14 cellular contexts compared by ENCODE assay signal in the genomic region with DNA sequence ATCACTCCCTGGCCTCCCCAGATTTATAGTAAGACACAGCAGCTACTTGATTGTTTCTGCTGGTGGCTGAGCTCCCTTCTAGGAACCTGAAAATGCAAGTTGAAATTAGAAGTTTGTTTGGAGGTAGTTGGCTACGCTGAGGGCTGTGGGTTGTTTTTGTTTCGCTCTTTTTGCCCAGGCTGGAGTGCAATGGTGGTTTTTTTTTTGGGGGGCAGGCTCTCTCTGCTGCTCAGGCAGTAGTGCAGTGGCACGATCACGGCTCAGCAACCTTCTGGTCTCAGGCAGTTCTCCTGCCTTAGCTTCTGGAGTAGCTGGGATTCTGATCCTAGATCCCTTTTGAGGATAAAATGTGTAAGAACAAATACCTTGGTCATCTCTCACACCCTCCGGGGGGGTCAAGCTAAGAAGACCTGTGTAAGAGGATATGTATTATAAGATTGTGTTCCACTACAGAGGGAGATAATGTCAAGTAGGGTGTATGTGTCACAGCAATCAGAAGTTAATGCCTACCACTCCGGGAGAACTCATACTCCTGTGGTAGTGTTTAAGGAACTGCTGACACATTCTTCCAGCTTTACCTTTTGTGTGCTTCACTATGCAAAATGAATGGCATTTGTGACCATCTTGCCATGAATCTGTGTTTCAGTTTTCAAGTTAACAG. TPM values are rescaled to one million over a fixed set of nuclear protein-coding genes. Genes with fewer than 3 reads are reported as not detected.
DNase-seq lines count a peak whose midpoint lies in the region; ATAC-seq and TF ChIP-seq lines count a peak whose summit lies in the region.
"Had no signal": no experiment of that assay in that cellular context is flagged by ENCODE, and none has a peak within 500 bp of the region (broad histone marks: within the 10 kb centered on the region; RNA-seq: fewer than 3 reads in every experiment).

No MANE protein-coding gene starts in this region.

- H3K4me1 Mint-ChIP-seq in CD14-positive monocyte: peaks cover 34% of the 10 kb centered on the region
- peaks cover 68 to 86% of the 10 kb centered on the region in 2 donors for H3K4me1 Mint-ChIP-seq in immature natural killer cell

- peaks cover 13% of the 10 kb centered on the region for H3K36me3 ChIP-seq in WERI-Rb-1

- intact Hi-C loops in CD14-positive monocyte (cut with micrococcal nuclease): loop anchor here (10.0 kb wide), 1 partner anchor 276 kb away; a partner anchor contains a TSS

- H3K27ac ChIP-seq in WERI-Rb-1: no peak overlapping the region

- H3K4me3 Mint-ChIP-seq in CD14-positive monocyte: no peak overlapping the region
- H3K4me3 Mint-ChIP-seq in immature natural killer cell: peak overlapping the region; percentile 57 to 85 (median 72)
- H3K4me3 Mint-ChIP-seq: B cell had no signal

- no peaks in the 10 kb centered on the region for H3K27me3 ChIP-seq in WERI-Rb-1 (ENCODE audit: insufficient read depth, low read depth, severe bottlenecking)

- H3K27ac Mint-ChIP-seq in CD14-positive monocyte (peak overlapping the region in 6 of 7 donors; percentile 13 to 83 (median 54)), immature natural killer cell (peak overlapping the region; percentile 84 to 96 (median 88))
- H3K27ac Mint-ChIP-seq: B cell had no signal

- no peak overlapping the region for H3K4me3 ChIP-seq in WERI-Rb-1 (ENCODE audit: low read depth, low read length)

- TF ChIP-seq CTCF in CD14-positive monocyte (IDR thresholded peaks at IDR 0.05) (no peak), WERI-Rb-1 (IDR thresholded peaks at IDR 0.05; ENCODE audit: low read depth, low read length) (no peak)

- peaks cover 0 to 3% (median 1%) of the 10 kb centered on the region in 3 donors for H3K27me3 Mint-ChIP-seq in CD14-positive monocyte (ENCODE audit: low read depth in 3 of 3)
- peaks cover 0 to 5% (median 4%) of the 10 kb centered on the region in 3 donors for H3K27me3 Mint-ChIP-seq in immature natural killer cell (ENCODE audit: low read depth in 3 of 3)
- H3K27me3 Mint-ChIP-seq: B cell had no signal

- no peak for DNase-seq in CD14-positive monocyte (ENCODE audit: low spot score)
- peak; percentile 53 for DNase-seq in WERI-Rb-1
- peak; percentile 23 to 27 (median 27) for DNase-seq in immature natural killer cell
- no peak for DNase-seq in NCI-H1417 (lab: John Stamatoyannopoulos, UW)
- DNase-seq in AG08395 (ENCODE audit: low spot score): no peak
- DNase-seq in cortex of kidney (lab: John Stamatoyannopoulos, UW): no peak
- DNase-seq: activated CD4-positive, alpha-beta T cell treated with anti-CD3 and anti-CD28 coated beads for 1 hour; activated gamma-delta T cell treated with Interleukin-2 at 50 U/mL for 16 hours; NCI-H2227 treated with DMSO at 0.1 percent for 48 hours; stimulated activated CD4-positive, alpha-beta T cell treated with anti-CD3 and anti-CD28 coated beads, Interleukin-2, amount 100 ng/mL, for 48 hours; SW 1271 had no signal

- H3K36me3 Mint-ChIP-seq in CD14-positive monocyte (peaks cover 6 to 19% of the 10 kb centered on the region in 2 donors), immature natural killer cell (no peaks in the 10 kb centered on the region)

- H3K9me3 Mint-ChIP-seq in CD14-positive monocyte: peaks cover 0 to 6% (median 3%) of the 10 kb centered on the region in 7 donors
- no peaks in the 10 kb centered on the region for H3K9me3 Mint-ChIP-seq in immature natural killer cell

- ATAC-seq in GM18907 (IDR thresholded peaks at IDR 0.05; ENCODE audit: unreplicated experiment) (peak; percentile 32), GM19455 (IDR thresholded peaks at IDR 0.05; ENCODE audit: unreplicated experiment) (no peak)

- H3K9me3 ChIP-seq in WERI-Rb-1 (ENCODE audit: severe bottlenecking): no peaks in the 10 kb centered on the region

RNA-seq across cellular contexts. Expression of a gene that starts 9.7 kb away (rescaled TPM):
- polyA plus RNA-seq in CD14-positive monocyte (10 to 100 TPM in 1 of 2 donors, 1 to 10 TPM in 1; 7.3 to 12.8 TPM), immature natural killer cell (10 to 100 TPM; 31.4 to 49.3 (median 42.0) TPM)

Comparison
In these comparisons a context has a peak if more than half of its experiments do, and no peak if none do; other contexts are left out.
1. DNase-seq: peak in WERI-Rb-1 (single experiment) and immature natural killer cell (3 of 3); none in CD14-positive monocyte (single experiment), NCI-H1417 (0 of 3), AG08395 (single experiment) and cortex of kidney (single experiment).
2. H3K4me3 Mint-ChIP-seq: peak in immature natural killer cell (5 of 5); none in CD14-positive monocyte (0 of 2).